25 cellular contexts compared by ENCODE assay signal in genomic region chr13:48249018-48249417, GRCh38. TPM values are rescaled to one million over a fixed set of nuclear protein-coding genes. Genes with fewer than 3 reads are reported as not detected.
DNase-seq lines count a peak whose midpoint lies in the region; ATAC-seq and TF ChIP-seq lines count a peak whose summit lies in the region.
"Had no signal": no experiment of that assay in that cellular context is flagged by ENCODE, and none has a peak within 500 bp of the region (broad histone marks: within the 10 kb centered on the region; RNA-seq: fewer than 3 reads in every experiment).

No MANE protein-coding gene starts in this region.

- no peak for TF ChIP-seq CTCF in HEK293 (tag by site-specific recombination; IDR thresholded peaks at IDR 0.05)
- no peak for TF ChIP-seq CTCF in endodermal cell (conservative IDR thresholded peaks at IDR 0.05)

- CTCF ChIA-PET in HEK293 (lab: Yijun Ruan, JAX): no interaction called here

- ATAC-seq in activated T-cell treated with anti-CD3 and anti-CD28 coated beads, Interleukin-2, amount 50 U/mL, for 4 hours: peak; percentile 95
- ATAC-seq in stimulated activated naive CD8-positive, alpha-beta T cell treated with anti-CD3 and anti-CD28 coated beads, Interleukin-15, Interleukin-2, amounts not matched to agents 100 U/mL and 50 U/mL, for 24 hours: peak; percentile 89
- ATAC-seq in HG02885 (IDR thresholded peaks at IDR 0.05; ENCODE audit: poor library complexity, unreplicated experiment): no peak
- ATAC-seq in HG03045 (IDR thresholded peaks at IDR 0.05; ENCODE audit: unreplicated experiment): no peak
- ATAC-seq: left lung had no signal

- H3K4me3 ChIP-seq in HEK293 (ENCODE audit: low read depth, low read length) (no peak overlapping the region), endodermal cell (ENCODE audit: low read length) (no peak overlapping the region)
- H3K4me3 ChIP-seq: adrenal gland, dorsolateral prefrontal cortex, left lung, MG63 had no signal

- in situ Hi-C loops in G401 (cut with HindIII; ENCODE audit: low sequenced_read_pairs): no loop called here

- no peaks in the 10 kb centered on the region for H3K9me3 Mint-ChIP-seq in activated T-cell treated with anti-CD3 and anti-CD28 coated beads, Interleukin-2, amount 50 U/mL, for 4 hours
- H3K9me3 Mint-ChIP-seq in endodermal cell: no peaks in the 10 kb centered on the region
- H3K9me3 Mint-ChIP-seq: activated T-helper 2 cell treated with anti-CD3 and anti-CD28 coated beads, Interferon-gamma antibody, Interleukin-2, Interleukin-4, amounts not matched to agents 10 μg/mL and 5 μg/mL and 100 μg/mL, durations not matched to agents 14 hours and 24 hours and 36 hours; brain; naive B cell had no signal

- no peak overlapping the region for H3K4me3 Mint-ChIP-seq in activated T-cell treated with anti-CD3 and anti-CD28 coated beads, Interleukin-2, amount 50 U/mL, for 4 hours
- H3K4me3 Mint-ChIP-seq in endodermal cell: no peak overlapping the region
- H3K4me3 Mint-ChIP-seq: brain, naive B cell had no signal

- H3K4me1 ChIP-seq in HEK293 (ENCODE audit: control insufficient read depth, insufficient read depth, low read length) (no peaks in the 10 kb centered on the region), endodermal cell (ENCODE audit: control insufficient read depth, insufficient read depth, low read length) (peaks cover 4% of the 10 kb centered on the region)

- 100% methylated on average over 1 of the region's 2 CpGs; no CpG with 5 or more reads in 1 of the 2 experiments for WGBS in endodermal cell (ENCODE audit: insufficient coverage in 1 of 2, insufficient read length in 1 of 2), 2 experiments

- H3K36me3 ChIP-seq in HEK293 (ENCODE audit: control insufficient read depth in 2 of 2, insufficient read depth in 1 of 2, low read length in 2 of 2) (peaks cover 2 to 6% of the 10 kb centered on the region in 2 experiments; a peak in 2 of 3 replicates), endodermal cell (ENCODE audit: control insufficient read depth, insufficient read depth, low read length) (peaks cover 3% of the 10 kb centered on the region)
- H3K36me3 ChIP-seq: adrenal gland had no signal

- H3K36me3 Mint-ChIP-seq in activated T-cell treated with anti-CD3 and anti-CD28 coated beads, Interleukin-2, amount 50 U/mL, for 4 hours (ENCODE audit: insufficient read depth): peaks cover 23% of the 10 kb centered on the region
- H3K36me3 Mint-ChIP-seq in endodermal cell (ENCODE audit: low read depth): peaks cover 2% of the 10 kb centered on the region

- POLR2A ChIA-PET in HEK293 (lab: Yijun Ruan, JAX): no interaction called here

- H3K4me1 Mint-ChIP-seq in activated T-cell treated with anti-CD3 and anti-CD28 coated beads, Interleukin-2, amount 50 U/mL, for 4 hours (ENCODE audit: low read depth): peaks cover 74% of the 10 kb centered on the region
- H3K4me1 Mint-ChIP-seq in endodermal cell: peaks cover 5% of the 10 kb centered on the region

- no peaks in the 10 kb centered on the region for H3K27me3 Mint-ChIP-seq in activated T-cell treated with anti-CD3 and anti-CD28 coated beads, Interleukin-2, amount 50 U/mL, for 4 hours (ENCODE audit: low read depth)
- no peaks in the 10 kb centered on the region for H3K27me3 Mint-ChIP-seq in endodermal cell (ENCODE audit: insufficient read depth)
- H3K27me3 Mint-ChIP-seq: brain, naive B cell had no signal

- no peaks in the 10 kb centered on the region for H3K27me3 ChIP-seq in endodermal cell (ENCODE audit: control insufficient read depth, insufficient read depth, low read length, poor library complexity, severe bottlenecking)
- H3K27me3 ChIP-seq: adrenal gland, dorsolateral prefrontal cortex, left lung, MG63 had no signal

- DNase-seq in activated T-cell treated with anti-CD3 and anti-CD28 coated beads, Interleukin-2, amount 50 U/mL, for 4 hours: no peak
- DNase-seq in activated T-cell treated with anti-CD3 and anti-CD28 coated beads for 4 hours: no peak
- no peak for DNase-seq in endodermal cell
- DNase-seq in stimulated activated naive CD8-positive, alpha-beta T cell treated with anti-CD3 and anti-CD28 coated beads, Interleukin-15, Interleukin-2, amounts not matched to agents 100 U/mL and 50 U/mL, for 24 hours: no peak
- no peak for DNase-seq in G401 (ENCODE audit: low spot score)
- DNase-seq: activated CD4-positive, CD25-positive, alpha-beta regulatory T cell; adrenal gland; DMS79; dorsolateral prefrontal cortex; GF-D8; KG1; left lung; MG63; naive B cell; NCI-H1105 treated with DMSO at 0.1 percent for 48 hours; NCI-H2029; NCI-H69; SIG-M5; small intestine; trophoblast cell had no signal

- H3K9me3 ChIP-seq in HEK293 (ENCODE audit: control insufficient read depth, insufficient read depth, low read depth, low read length) (no peaks in the 10 kb centered on the region), endodermal cell (ENCODE audit: control insufficient read depth, low read length) (no peaks in the 10 kb centered on the region)
- H3K9me3 ChIP-seq: adrenal gland, left lung, MG63 had no signal

- no peak overlapping the region for H3K9ac ChIP-seq in endodermal cell (ENCODE audit: extremely low read depth, low read length, poor library complexity, severe bottlenecking)

- H3K27ac Mint-ChIP-seq in endodermal cell: peak overlapping the region; percentile 15
- H3K27ac Mint-ChIP-seq: activated T-helper 2 cell treated with anti-CD3 and anti-CD28 coated beads, Interferon-gamma antibody, Interleukin-2, Interleukin-4, amounts not matched to agents 10 μg/mL and 5 μg/mL and 100 μg/mL, durations not matched to agents 14 hours and 24 hours and 36 hours had no signal

- H3K27ac ChIP-seq in HEK293 (ENCODE audit: extremely low read depth, low read depth, low read length): no peak overlapping the region
- H3K27ac ChIP-seq in endodermal cell (ENCODE audit: low read depth, low read length): no peak overlapping the region
- H3K27ac ChIP-seq: adrenal gland, left lung had no signal

TF ChIP-seq in HEK293, 187 proteins besides CTCF, POLR2A, EP300 and RAD21:
- TF ChIP-seq PATZ1 (tag by site-specific recombination; IDR thresholded peaks at IDR 0.05): no peak
- peak; percentile 78 for TF ChIP-seq ZNF10 (tag by site-specific recombination; IDR thresholded peaks at IDR 0.05)
- no peak for TF ChIP-seq HOXA7 (CRISPR knock-in tag; IDR thresholded peaks at IDR 0.05; ENCODE audit: borderline replicate concordance)

RNA-seq across cellular contexts. Expression of gene ITM2B, which starts 16.0 kb away (rescaled TPM):
- 10 to 100 TPM; 48.8 to 63.5 (median 49.3) TPM for total RNA-seq in activated T-cell treated with anti-CD3 and anti-CD28 coated beads, Interleukin-2, amount 50 U/mL, for 4 hours
- total RNA-seq in endodermal cell: 100 to 1,000 TPM; 158 to 170 TPM
- polyA plus RNA-seq in endodermal cell (2013, experiment 1 of 2): 228 TPM
- polyA plus RNA-seq in endodermal cell (2013, experiment 2 of 2): 214 TPM
- total RNA-seq in G401 (2014; rRNA removed; shearing (Covaris generic)): 35.2 and 62.6 TPM in 2 replicates

RNA-seq across cellular contexts. Expression of gene RB1, which starts 54.5 kb away (rescaled TPM):
- 10 to 100 TPM; 27.8 to 31.4 (median 30.2) TPM for total RNA-seq in activated T-cell treated with anti-CD3 and anti-CD28 coated beads, Interleukin-2, amount 50 U/mL, for 4 hours
- total RNA-seq in endodermal cell: 10 to 100 TPM; 18.7 to 20.1 TPM
- 39.4 TPM for polyA plus RNA-seq in endodermal cell (2013, experiment 1 of 2)
- 39.9 TPM for polyA plus RNA-seq in endodermal cell (2013, experiment 2 of 2)
- 17.5 and 24.8 TPM in 2 replicates for total RNA-seq in G401 (2014; rRNA removed; shearing (Covaris generic))

Comparison
In these comparisons a context has a peak if more than half of its experiments do, and no peak if none do; other contexts are left out.
1. ATAC-seq: peak in activated T-cell treated with anti-CD3 and anti-CD28 coated beads, Interleukin-2, amount 50 U/mL, for 4 hours (2 of 2) and stimulated activated naive CD8-positive, alpha-beta T cell treated with anti-CD3 and anti-CD28 coated beads, Interleukin-15, Interleukin-2, amounts not matched to agents 100 U/mL and 50 U/mL, for 24 hours (single experiment); none in HG02885 (single experiment) and HG03045 (single experiment).